In genomic region chr21:45923146-45923545, GRCh38 we compare ENCODE assay signal across 8 cellular contexts. TPM values are rescaled to one million over a fixed set of nuclear protein-coding genes. Genes with fewer than 3 reads are reported as not detected.
DNase-seq lines count a peak whose midpoint lies in the region; ATAC-seq and TF ChIP-seq lines count a peak whose summit lies in the region.

No MANE protein-coding gene starts in this region.

- POLR2A ChIA-PET in BJ (lab: Charles Lee) (no interaction called here), IMR-90 (lab: Charles Lee; ENCODE audit: unreplicated experiment) (no interaction called here)

- H3K18ac ChIP-seq in IMR-90 (ENCODE audit: low read depth, low read length), result peak overlapping the region; percentile 5; the same call in 1 of the 2 replicates

- WGBS in IMR-90 (ENCODE audit: extremely low coverage in 2 of 2, insufficient read length in 1 of 2), 2 experiments, result 17% methylated on average over 1 of the region's 6 CpGs; no CpG with 5 or more reads in 1 of the 2 experiments
- 0 to 10% methylated on average over 6 of the region's 6 CpGs for WGBS in lower leg skin, 2 donors

- no peaks in the 10 kb centered on the region for H3K9me3 ChIP-seq in IMR-90 (ENCODE audit: control insufficient read depth, insufficient read depth, low read length)

- no peak overlapping the region for H3K9ac ChIP-seq in IMR-90 (ENCODE audit: low read depth, low read length)

- BruUV-seq in IMR-90 (replicated peaks; lab: Mats Ljungman, UMichigan), result no TSS peak

- TF ChIP-seq RAD21 in IMR-90 (IDR thresholded peaks at IDR 0.05; ENCODE audit: low read length), result peak; percentile 94

- peak overlapping the region; percentile 80 for H2AFZ ChIP-seq in IMR-90 (replicated peaks; ENCODE audit: low read length, poor library complexity)

- peaks cover 14% of the 10 kb centered on the region for H3K9me1 ChIP-seq in IMR-90 (ENCODE audit: insufficient read depth, low read length)

- peak overlapping the region; percentile 99; the same call in 1 of the 2 replicates for H2BK120ac ChIP-seq in IMR-90 (ENCODE audit: low read depth, low read length)

- H4K8ac ChIP-seq in IMR-90 (ENCODE audit: low read depth in 2 of 2, low read length in 2 of 2), result peak overlapping the region in 1 of 2 experiments; percentile 69; a peak in 1 of 4 replicates

- in situ Hi-C loops in IMR-90 (cut with MboI; ENCODE audit: low sequenced_read_pairs), result loop anchor here (10.0 kb wide), 1 partner anchor 358 kb away; no protein-coding TSS in a partner anchor

- H4K5ac ChIP-seq in IMR-90 (ENCODE audit: low read depth, low read length), result no peak overlapping the region

- 0 out of 2 replicates have a peak overlapping the region, but pooled peaks have one; percentile 34 for H4K91ac ChIP-seq in IMR-90 (ENCODE audit: insufficient read depth, low read depth, low read length)

- ATAC-seq in IMR-90 (ENCODE audit: low read depth), result peak; percentile 89
- ATAC-seq in HG02885 (IDR thresholded peaks at IDR 0.05; ENCODE audit: poor library complexity, unreplicated experiment), result no peak
- ATAC-seq in HG03432 (IDR thresholded peaks at IDR 0.05; ENCODE audit: unreplicated experiment), result no peak

- peak overlapping the region; percentile 58; the same call in 1 of the 2 replicates for H3K4ac ChIP-seq in IMR-90 (ENCODE audit: low read depth, low read length)

- dilution Hi-C loops in IMR-90 (cut with HindIII; ENCODE audit: low sequenced_read_pairs, unreplicated experiment), result no loop called here

- peak overlapping the region; percentile 42; the same call in 1 of the 2 replicates for H2AK5ac ChIP-seq in IMR-90 (ENCODE audit: low read depth, low read length)

- H2BK20ac ChIP-seq in IMR-90 (ENCODE audit: low read depth, low read length), result peak overlapping the region; percentile 38

- no peak overlapping the region for H3K27ac ChIP-seq in IMR-90 (ENCODE audit: insufficient read depth, low read length)

- H3K4me2 ChIP-seq in IMR-90 (ENCODE audit: low read depth, low read length), result no peak overlapping the region

- no peak overlapping the region for H3K23ac ChIP-seq in IMR-90 (ENCODE audit: low read depth, low read length)

- H3K56ac ChIP-seq in IMR-90 (ENCODE audit: extremely low read depth, insufficient read depth, low read length), result no peak overlapping the region

- TF ChIP-seq CTCF in BJ (IDR thresholded peaks at IDR 0.05; ENCODE audit: insufficient read depth, low read depth, low read length) (peak; percentile 92), IMR-90 (conservative IDR thresholded peaks at IDR 0.05; ENCODE audit: low read depth, low read length) (peak; percentile 86), choroid plexus epithelial cell (conservative IDR thresholded peaks at IDR 0.05; ENCODE audit: low read depth, low read length) (peak; percentile 97), lower leg skin (IDR thresholded peaks at IDR 0.05) (peak in 1 of 3 donors; percentile 57)

- peak overlapping the region; percentile 31 for H2AK9ac ChIP-seq in IMR-90 (replicated peaks; ENCODE audit: low read depth, low read length, poor library complexity)

- peaks cover 13% of the 10 kb centered on the region for H3K4me1 ChIP-seq in IMR-90 (ENCODE audit: control insufficient read depth, insufficient read depth, low read length)

- no peak overlapping the region for H3K14ac ChIP-seq in IMR-90 (replicated peaks; ENCODE audit: low read depth, low read length)

- H2BK15ac ChIP-seq in IMR-90 (ENCODE audit: low read depth, low read length), result no peak overlapping the region

- no peak overlapping the region for H2BK5ac ChIP-seq in IMR-90 (ENCODE audit: low read depth, low read length, poor library complexity, severe bottlenecking)

- TF ChIP-seq POLR2A in IMR-90 (IDR thresholded peaks at IDR 0.05; ENCODE audit: low read depth, low read length) (no peak), lower leg skin (IDR thresholded peaks at IDR 0.05) (no peak)

- peak; percentile 14 for DNase-seq in BJ (ENCODE audit: low read depth)
- DNase-seq in IMR-90, result peak; percentile 75
- peak; percentile 38 to 52 for DNase-seq in activated CD4-positive, alpha-beta T cell treated with anti-CD3 and anti-CD28 coated beads for 24 hours (ENCODE audit: low read depth in 2 of 2)
- peak; percentile 86 for DNase-seq in choroid plexus epithelial cell (ENCODE audit: low read depth)
- peak; percentile 35 to 91 for DNase-seq in lower leg skin (ENCODE audit: low spot score in 2 of 2)
- DNase-seq in stimulated activated CD4-positive, alpha-beta T cell treated with anti-CD3 and anti-CD28 coated beads, TNF-alpha, amount 100 ng/mL, for 24 hours (ENCODE audit: low read depth in 3 of 3), result peak; percentile 38 to 72 (median 44)

- H3K79me1 ChIP-seq in IMR-90 (ENCODE audit: low read depth in 1 of 2, low read length in 2 of 2), result no peaks in the 10 kb centered on the region; a peak in 1 of 4 replicates

- no peaks in the 10 kb centered on the region for H3K36me3 ChIP-seq in BJ (ENCODE audit: control insufficient read depth, insufficient read depth, low read length)
- H3K36me3 ChIP-seq in IMR-90 (ENCODE audit: control insufficient read depth, insufficient read depth, low read length), result no peaks in the 10 kb centered on the region

- peaks cover 3% of the 10 kb centered on the region; the same call in 1 of the 2 replicates for H3K27me3 ChIP-seq in BJ (ENCODE audit: control insufficient read depth, insufficient read depth, low read length)
- no peaks in the 10 kb centered on the region for H3K27me3 ChIP-seq in IMR-90 (ENCODE audit: control insufficient read depth, insufficient read depth, low read length)

- no peak overlapping the region for H3K4me3 ChIP-seq in BJ (ENCODE audit: low read depth, low read length)
- H3K4me3 ChIP-seq in IMR-90 (ENCODE audit: insufficient read depth, low read depth, low read length), result no peak overlapping the region
- no peak overlapping the region for H3K4me3 ChIP-seq in choroid plexus epithelial cell (ENCODE audit: low read depth, low read length)
- no peak overlapping the region for H3K4me3 ChIP-seq in lower leg skin (ENCODE audit: low read depth, poor library complexity, severe bottlenecking)

- CTCF ChIA-PET in BJ (lab: Yijun Ruan, JAX), result interaction anchor here (0.6 to 4.0 kb wide), 26 partner anchors 9 to 868 kb away, joined by 3 to 25 read pairs (median 4); no protein-coding TSS in a partner anchor
- CTCF ChIA-PET in IMR-90 (lab: Yijun Ruan, JAX), result interaction anchor here (0.5 to 1.6 kb wide), 6 partner anchors 32 to 820 kb away, joined by 3 to 5 read pairs (median 3); no protein-coding TSS in a partner anchor

- H4K20me1 ChIP-seq in IMR-90 (ENCODE audit: insufficient read depth, low read length), result no peaks in the 10 kb centered on the region

- intact Hi-C loops in IMR-90 (cut with micrococcal nuclease), result loop anchor here (1.0 to 5.0 kb wide), 6 partner anchors 41 to 631 kb away; no protein-coding TSS in a partner anchor
- intact Hi-C loops in lower leg skin (cut with DNase I; ENCODE audit: low total_unique reads), result no loop called here

TF ChIP-seq in IMR-90, 13 proteins besides CTCF, POLR2A, EP300 and RAD21:
- TF ChIP-seq RFX5 (IDR thresholded peaks at IDR 0.05; ENCODE audit: low read depth, low read length) (no peak), MXI1 (IDR thresholded peaks at IDR 0.05; ENCODE audit: borderline replicate concordance, low read depth, low read length) (0 out of 2 replicates have a peak, but pooled peaks have one; percentile 44), BHLHE40 (IDR thresholded peaks at IDR 0.05; ENCODE audit: low read depth, low read length) (peak; percentile 54; the same call in 1 of the 2 replicates), USF2 (IDR thresholded peaks at IDR 0.05; ENCODE audit: low read depth, low read length) (no peak), MAZ (IDR thresholded peaks at IDR 0.05; ENCODE audit: borderline replicate concordance, low read depth, low read length) (peak; percentile 52; the same call in 1 of the 2 replicates), CEBPB (IDR thresholded peaks at IDR 0.05; ENCODE audit: low read depth, low read length) (no peak), SMC3 (IDR thresholded peaks at IDR 0.05; ENCODE audit: low read depth, low read length) (peak; percentile 79), RCOR1 (IDR thresholded peaks at IDR 0.05; ENCODE audit: insufficient replicate concordance, low read length) (no peak)
TF ChIP-seq in IMR-90: peak in this region for 4.

RNA-seq across cellular contexts. Expression of gene COL6A1, which starts 58.4 kb away (rescaled TPM):
- polyA plus RNA-seq in BJ (2011; rRNA removed) (220 and 672 TPM in 2 replicates), IMR-90 (2012; rRNA removed) (1,556 and 1,578 TPM in 2 replicates)
- polyA minus RNA-seq in BJ (2011; rRNA and poly(A)+ RNA removed), result 103 and 155 TPM in 2 replicates
- total RNA-seq in IMR-90 (2012; rRNA removed) (173 and 186 TPM in 2 replicates), lower leg skin (100 to 1,000 TPM in 3 of 4 donors, 10 to 100 TPM in 1; 94.9 to 265 (median 133) TPM)
- 1,992 and 3,331 TPM in 2 replicates for polyA plus RNA-seq in IMR-90 (2012; cell fraction: cytosol; rRNA removed)
- 5,237 and 11,886 TPM in 2 replicates for polyA plus RNA-seq in IMR-90 (2012; cell fraction: nucleus; rRNA removed; ENCODE audit: low replicate concordance)

Comparison
In these comparisons a context has a peak if more than half of its experiments do, and no peak if none do; other contexts are left out.
1. DNase-seq: peak in every context shown above with its lines; median percentile 86 in choroid plexus epithelial cell; 75 in IMR-90; 63 in lower leg skin; 45 in activated CD4-positive, alpha-beta T cell treated with anti-CD3 and anti-CD28 coated beads for 24 hours; 44 in stimulated activated CD4-positive, alpha-beta T cell treated with anti-CD3 and anti-CD28 coated beads, TNF-alpha, amount 100 ng/mL, for 24 hours; 14 in BJ.